ENCODE assay signal across 8 cellular contexts in the genomic region with DNA sequence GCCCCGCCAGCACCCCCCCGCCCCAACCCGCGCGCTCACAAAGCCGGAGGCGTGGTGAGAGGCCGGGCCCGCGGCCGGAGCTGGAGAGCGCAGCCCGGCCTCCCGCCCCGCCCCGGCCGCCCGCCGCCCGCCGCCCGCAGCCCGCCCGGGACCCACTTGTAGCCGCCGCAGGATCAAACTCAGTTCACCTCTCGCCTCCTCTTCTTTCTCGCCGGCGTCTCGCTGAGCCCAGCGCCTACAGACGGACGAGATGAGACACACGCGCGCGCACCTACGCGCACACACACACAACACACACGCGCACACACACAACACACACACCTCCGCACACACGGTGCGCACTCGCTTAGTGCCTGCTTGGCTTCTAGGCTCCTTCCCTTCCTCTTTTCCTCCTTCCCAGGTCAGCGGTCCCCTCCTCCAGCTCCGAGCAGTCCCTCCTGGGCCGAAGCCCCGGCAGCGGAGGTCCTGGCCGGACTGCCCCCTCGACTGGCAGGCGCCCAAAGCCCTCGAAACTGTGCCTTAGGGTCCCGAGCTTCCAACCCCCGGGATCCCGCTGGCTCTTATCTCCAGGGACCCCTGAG. TPM values are rescaled to one million over a fixed set of nuclear protein-coding genes. Genes with fewer than 3 reads are reported as not detected.
A peak's percentile ranks its signal among the peaks of the same experiment; 100 is the strongest.
DNase-seq lines count a peak whose midpoint lies in the region; ATAC-seq, FAIRE-seq and TF ChIP-seq lines count a peak whose summit lies in the region.

No MANE protein-coding gene starts in this region.

- peak overlapping the region; percentile 40 for H3K4me3 ChIP-seq in AG09309 (ENCODE audit: control insufficient read depth, low read depth, low read length)
- H3K4me3 ChIP-seq in neural progenitor cell: peak overlapping the region; percentile 49

- H4K20me1 ChIP-seq in neural progenitor cell (ENCODE audit: low read depth): peaks cover 37% of the 10 kb centered on the region

- no peaks in the 10 kb centered on the region for H3K79me2 ChIP-seq in neural progenitor cell (ENCODE audit: low read depth)

- DNase-seq in AG09309 (ENCODE audit: low read depth) (no peak), HEK293T (ENCODE audit: extremely low spot score) (peak; percentile 45), frontal cortex (ENCODE audit: low spot score in 2 of 2) (peak; percentile 80 to 88), neural progenitor cell (ENCODE audit: low spot score) (peak; percentile 78), SHP77 treated with DMSO at 0.1 percent for 48 hours (lab: John Stamatoyannopoulos, UW) (no peak)
- peak; percentile 35 for DNase-seq in activated CD8-positive, alpha-beta T cell treated with anti-CD3 and anti-CD28 coated beads, Interleukin-2, amount 10 ng/mL, durations not matched to agents 7 days and 5 days

- H3K27me3 ChIP-seq in neural progenitor cell: peaks cover 88% of the 10 kb centered on the region

- H3K9ac ChIP-seq in neural progenitor cell: no peak overlapping the region

- H3K4me2 ChIP-seq in neural progenitor cell: peak overlapping the region; percentile 91

- peaks cover 7% of the 10 kb centered on the region for H3K36me3 Mint-ChIP-seq in activated CD8-positive, alpha-beta T cell treated with anti-CD3 and anti-CD28 coated beads, Interleukin-2, amount 10 ng/mL, durations not matched to agents 7 days and 5 days (ENCODE audit: low read depth)
- no peaks in the 10 kb centered on the region for H3K36me3 Mint-ChIP-seq in neural progenitor cell

- TF ChIP-seq CTCF in AG09309 (IDR thresholded peaks at IDR 0.05; ENCODE audit: control insufficient read depth, insufficient read depth, low read depth, low read length, missing control alignments): no peak
- TF ChIP-seq CTCF in neural progenitor cell (IDR thresholded peaks at IDR 0.05): no peak

- ATAC-seq in activated CD8-positive, alpha-beta T cell treated with anti-CD3 and anti-CD28 coated beads, Interleukin-2, amount 10 ng/mL, durations not matched to agents 7 days and 5 days: peak; percentile 24
- no peak for ATAC-seq in HG03520 (IDR thresholded peaks at IDR 0.05; ENCODE audit: unreplicated experiment)
- no peak for ATAC-seq in esophagus mucosa

- peak overlapping the region; percentile 63 for H2AFZ ChIP-seq in neural progenitor cell (replicated peaks)

- H3F3A ChIP-seq in neural progenitor cell (ENCODE audit: low read depth): peaks cover 22% of the 10 kb centered on the region

- no peaks in the 10 kb centered on the region for H3K9me3 Mint-ChIP-seq in activated CD8-positive, alpha-beta T cell treated with anti-CD3 and anti-CD28 coated beads, Interleukin-2, amount 10 ng/mL, durations not matched to agents 7 days and 5 days (ENCODE audit: insufficient read depth)
- peaks cover 2% of the 10 kb centered on the region for H3K9me3 Mint-ChIP-seq in neural progenitor cell

- POLR2A ChIA-PET in HEK293T (lab: Yijun Ruan, JAX): no interaction called here
- POLR2A ChIA-PET in activated CD8-positive, alpha-beta T cell treated with anti-CD3 and anti-CD28 coated beads, Interleukin-2, amount 10 ng/mL, durations not matched to agents 7 days and 5 days (lab: Charles Lee): no interaction called here

- H3K27me3 Mint-ChIP-seq in activated CD8-positive, alpha-beta T cell treated with anti-CD3 and anti-CD28 coated beads, Interleukin-2, amount 10 ng/mL, durations not matched to agents 7 days and 5 days (ENCODE audit: low read depth): peaks cover 68% of the 10 kb centered on the region
- H3K27me3 Mint-ChIP-seq in neural progenitor cell (ENCODE audit: insufficient read depth, low read depth): peaks cover 59% of the 10 kb centered on the region

- peaks cover 30% of the 10 kb centered on the region for H3K4me1 ChIP-seq in neural progenitor cell

- H3K27ac Mint-ChIP-seq in activated CD8-positive, alpha-beta T cell treated with anti-CD3 and anti-CD28 coated beads, Interleukin-2, amount 10 ng/mL, durations not matched to agents 7 days and 5 days: peak overlapping the region; percentile 37
- H3K27ac Mint-ChIP-seq in neural progenitor cell: no peak overlapping the region

- H3K9me3 ChIP-seq in neural progenitor cell (ENCODE audit: low read depth): no peaks in the 10 kb centered on the region

- no peaks in the 10 kb centered on the region for H3K36me3 ChIP-seq in neural progenitor cell

- H3K4me3 Mint-ChIP-seq in activated CD8-positive, alpha-beta T cell treated with anti-CD3 and anti-CD28 coated beads, Interleukin-2, amount 10 ng/mL, durations not matched to agents 7 days and 5 days: peak overlapping the region; percentile 29
- H3K4me3 Mint-ChIP-seq in neural progenitor cell: peak overlapping the region; percentile 90

- CTCF ChIA-PET in HEK293T (lab: Yijun Ruan, JAX): interaction anchor here (4.9 kb wide), 1 partner anchor 225 kb away, joined by 46 read pairs; no protein-coding TSS in a partner anchor
- CTCF ChIA-PET in activated CD8-positive, alpha-beta T cell treated with anti-CD3 and anti-CD28 coated beads, Interleukin-2, amount 10 ng/mL, durations not matched to agents 7 days and 5 days (lab: Charles Lee): interaction anchor here (1.3 to 3.9 kb wide), 2 partner anchors 199 to 225 kb away, joined by 5 to 35 read pairs; no protein-coding TSS in a partner anchor

- H3K4me1 Mint-ChIP-seq in activated CD8-positive, alpha-beta T cell treated with anti-CD3 and anti-CD28 coated beads, Interleukin-2, amount 10 ng/mL, durations not matched to agents 7 days and 5 days (ENCODE audit: low read depth): peaks cover 38% of the 10 kb centered on the region
- peaks cover 37% of the 10 kb centered on the region for H3K4me1 Mint-ChIP-seq in neural progenitor cell

- H3K27ac ChIP-seq in neural progenitor cell: no peak overlapping the region

- FAIRE-seq in frontal cortex (lab: Jason Lieb, UNC): no peak

TF ChIP-seq in HEK293T, 16 proteins besides CTCF, POLR2A, EP300 and RAD21:
- TF ChIP-seq FOXM1 (IDR thresholded peaks at IDR 0.05; ENCODE audit: borderline replicate concordance) (no peak), L3MBTL2 (conservative IDR thresholded peaks at IDR 0.05) (no peak), ZNF384 (IDR thresholded peaks at IDR 0.05) (no peak), SP1 (IDR thresholded peaks at IDR 0.05) (no peak), HDGF (IDR thresholded peaks at IDR 0.05; ENCODE audit: borderline replicate concordance) (no peak), LEF1 (IDR thresholded peaks at IDR 0.05; ENCODE audit: borderline replicate concordance) (no peak), CTBP1 (IDR thresholded peaks at IDR 0.05; ENCODE audit: borderline replicate concordance) (no peak), SUZ12 (IDR thresholded peaks at IDR 0.05) (no peak), FOXK2 (IDR thresholded peaks at IDR 0.05) (no peak), TARDBP (IDR thresholded peaks at IDR 0.05) (no peak), ELF4 (IDR thresholded peaks at IDR 0.05) (no peak), BHLHE40 (IDR thresholded peaks at IDR 0.05; ENCODE audit: borderline replicate concordance) (no peak), ARNT (IDR thresholded peaks at IDR 0.05) (no peak), FOXA1 (IDR thresholded peaks at IDR 0.05) (no peak)
- TF ChIP-seq, protein P1, sequence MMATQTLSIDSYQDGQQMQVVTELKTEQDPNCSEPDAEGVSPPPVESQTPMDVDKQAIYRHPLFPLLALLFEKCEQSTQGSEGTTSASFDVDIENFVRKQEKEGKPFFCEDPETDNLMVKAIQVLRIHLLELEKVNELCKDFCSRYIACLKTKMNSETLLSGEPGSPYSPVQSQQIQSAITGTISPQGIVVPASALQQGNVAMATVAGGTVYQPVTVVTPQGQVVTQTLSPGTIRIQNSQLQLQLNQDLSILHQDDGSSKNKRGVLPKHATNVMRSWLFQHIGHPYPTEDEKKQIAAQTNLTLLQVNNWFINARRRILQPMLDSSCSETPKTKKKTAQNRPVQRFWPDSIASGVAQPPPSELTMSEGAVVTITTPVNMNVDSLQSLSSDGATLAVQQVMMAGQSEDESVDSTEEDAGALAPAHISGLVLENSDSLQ (IDR thresholded peaks at IDR 0.05): no peak

RNA-seq across cellular contexts. Expression of gene CYP26B1, which starts 1.4 kb away (rescaled TPM):
- total RNA-seq in activated CD8-positive, alpha-beta T cell treated with anti-CD3 and anti-CD28 coated beads, Interleukin-2, amount 10 ng/mL, durations not matched to agents 7 days and 5 days: not detected
- total RNA-seq in frontal cortex (0.82 TPM), neural progenitor cell (ENCODE audit: low replicate concordance) (0.21 and 1.2 TPM in 2 replicates), esophagus mucosa (1.9 TPM)

Comparison
In these comparisons a context has a peak if more than half of its experiments do, and no peak if none do; other contexts are left out.
1. DNase-seq: peak in HEK293T (single experiment), activated CD8-positive, alpha-beta T cell treated with anti-CD3 and anti-CD28 coated beads, Interleukin-2, amount 10 ng/mL, durations not matched to agents 7 days and 5 days (single experiment), frontal cortex (2 of 2) and neural progenitor cell (single experiment); none in AG09309 (single experiment) and SHP77 treated with DMSO at 0.1 percent for 48 hours (single experiment).